In the genomic region with DNA sequence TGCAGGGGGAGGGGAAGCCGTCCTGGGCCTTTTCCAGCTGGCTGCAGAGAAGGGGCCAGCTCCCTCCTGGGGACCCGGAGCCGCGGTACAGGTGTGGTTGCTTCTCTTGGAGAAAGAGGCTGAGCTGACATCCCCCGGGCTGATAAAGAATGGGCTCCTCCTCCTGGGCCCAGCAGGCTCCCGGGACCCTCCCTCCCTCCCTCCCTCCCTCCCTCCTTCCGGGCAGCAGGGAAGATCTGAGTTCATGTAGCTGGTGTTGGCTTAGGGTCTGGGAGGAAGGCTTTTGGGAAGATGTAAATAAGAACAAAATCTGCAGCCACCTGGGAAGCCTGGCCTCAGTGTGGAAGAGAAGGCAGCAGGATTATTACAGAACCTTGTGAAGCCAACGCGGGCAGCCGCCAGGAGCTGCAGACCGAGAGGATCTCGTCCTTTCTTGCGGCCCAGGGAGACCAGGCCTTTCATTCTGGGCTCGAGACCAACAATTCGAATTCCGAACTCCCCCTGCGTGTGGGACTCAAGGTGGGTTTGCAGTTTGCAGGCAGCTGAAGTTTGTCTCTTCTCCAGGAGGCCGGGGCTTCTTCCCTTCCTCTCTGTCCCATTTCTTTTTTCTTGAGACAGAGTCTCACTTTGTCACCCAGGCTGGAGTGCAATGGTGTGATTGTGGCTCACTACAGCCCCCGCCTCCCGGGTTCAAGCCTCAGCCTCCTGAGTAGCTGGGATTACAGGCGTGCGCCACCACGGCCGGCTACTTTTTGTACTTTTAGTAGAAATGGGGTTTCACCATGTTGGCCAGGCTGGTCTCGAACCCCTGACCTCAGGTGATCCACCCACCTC, we compare ENCODE assay signal across 1 cellular context.
TF ChIP-seq lines count a peak whose summit lies in the region.

A gene with protein sequence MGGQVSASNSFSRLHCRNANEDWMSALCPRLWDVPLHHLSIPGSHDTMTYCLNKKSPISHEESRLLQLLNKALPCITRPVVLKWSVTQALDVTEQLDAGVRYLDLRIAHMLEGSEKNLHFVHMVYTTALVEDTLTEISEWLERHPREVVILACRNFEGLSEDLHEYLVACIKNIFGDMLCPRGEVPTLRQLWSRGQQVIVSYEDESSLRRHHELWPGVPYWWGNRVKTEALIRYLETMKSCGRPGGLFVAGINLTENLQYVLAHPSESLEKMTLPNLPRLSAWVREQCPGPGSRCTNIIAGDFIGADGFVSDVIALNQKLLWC (plus strand): TSS at position 216 of the 834 bp plus-strand sequence. CDS start 2,807 bp downstream, outside the sequence.

TF ChIP-seq in HEK293, 187 proteins besides CTCF, POLR2A, EP300 and RAD21 (continued from another document and continues in another):
- TF ChIP-seq GLIS1 (tag by site-specific recombination; IDR thresholded peaks at IDR 0.05) (peak; percentile 53; the same call in 1 of the 2 replicates), ZNF266 (tag by site-specific recombination; IDR thresholded peaks at IDR 0.05; ENCODE audit: low read depth) (no peak), ZNF785 (tag by site-specific recombination; IDR thresholded peaks at IDR 0.05) (no peak), TCF7L2 (IDR thresholded peaks at IDR 0.05; ENCODE audit: borderline replicate concordance, low read depth, low read length) (no peak), ZBTB20 (tag by site-specific recombination; IDR thresholded peaks at IDR 0.05) (peak; percentile 56; the same call in 1 of the 2 replicates), OSR2 (tag by site-specific recombination; IDR thresholded peaks at IDR 0.05) (no peak), SP3 (tag by site-specific recombination; IDR thresholded peaks at IDR 0.05) (no peak), ZNF214 (tag by site-specific recombination; IDR thresholded peaks at IDR 0.05; ENCODE audit: borderline replicate concordance) (no peak), ZNF354C (tag by site-specific recombination; IDR thresholded peaks at IDR 0.05; ENCODE audit: borderline replicate concordance, low read depth) (no peak), ZNF654 (tag by site-specific recombination; IDR thresholded peaks at IDR 0.05; ENCODE audit: low read depth) (no peak), ZNF521 (tag by site-specific recombination; IDR thresholded peaks at IDR 0.05) (no peak), ZXDB (tag by site-specific recombination; IDR thresholded peaks at IDR 0.05) (no peak), PRDM10 (tag by site-specific recombination; IDR thresholded peaks at IDR 0.05) (peak; percentile 84), KLF16 (tag by site-specific recombination; IDR thresholded peaks at IDR 0.05) (no peak), ZNF843 (tag by site-specific recombination; IDR thresholded peaks at IDR 0.05) (no peak), ZBTB17 (tag by site-specific recombination; IDR thresholded peaks at IDR 0.05) (peak; percentile 79), BCL11A (tag by site-specific recombination; IDR thresholded peaks at IDR 0.05; ENCODE audit: low read depth) (no peak), ZNF350 (tag by site-specific recombination; IDR thresholded peaks at IDR 0.05) (no peak), PRDM6 (tag by site-specific recombination; IDR thresholded peaks at IDR 0.05) (no peak), ZNF513 (tag by site-specific recombination; IDR thresholded peaks at IDR 0.05) (no peak), IKZF3 (tag by site-specific recombination; IDR thresholded peaks at IDR 0.05) (no peak; the same call in 1 of the 2 replicates), ZNF433 (tag by site-specific recombination; IDR thresholded peaks at IDR 0.05; ENCODE audit: low read depth) (no peak), ZNF48 (tag by site-specific recombination; IDR thresholded peaks at IDR 0.05) (no peak), ZEB2 (tag by site-specific recombination; IDR thresholded peaks at IDR 0.05) (no peak), GFI1B (tag by site-specific recombination; IDR thresholded peaks at IDR 0.05) (no peak), ZNF830 (tag by site-specific recombination; IDR thresholded peaks at IDR 0.05; ENCODE audit: low read depth) (no peak), ZNF677 (tag by site-specific recombination; IDR thresholded peaks at IDR 0.05) (no peak), ZNF514 (tag by site-specific recombination; IDR thresholded peaks at IDR 0.05) (no peak), ZNF302 (tag by site-specific recombination; IDR thresholded peaks at IDR 0.05; ENCODE audit: low read depth) (no peak), ZNF23 (tag by site-specific recombination; IDR thresholded peaks at IDR 0.05; ENCODE audit: borderline replicate concordance) (no peak), OVOL3 (tag by site-specific recombination; IDR thresholded peaks at IDR 0.05) (no peak), ZNF146 (tag by site-specific recombination; IDR thresholded peaks at IDR 0.05) (no peak), MEIS1 (CRISPR knock-in tag; IDR thresholded peaks at IDR 0.05; ENCODE audit: borderline replicate concordance) (no peak), ZNF10 (tag by site-specific recombination; IDR thresholded peaks at IDR 0.05) (no peak), ZNF148 (tag by site-specific recombination; IDR thresholded peaks at IDR 0.05; ENCODE audit: borderline replicate concordance) (no peak)
- TF ChIP-seq, protein P1, sequence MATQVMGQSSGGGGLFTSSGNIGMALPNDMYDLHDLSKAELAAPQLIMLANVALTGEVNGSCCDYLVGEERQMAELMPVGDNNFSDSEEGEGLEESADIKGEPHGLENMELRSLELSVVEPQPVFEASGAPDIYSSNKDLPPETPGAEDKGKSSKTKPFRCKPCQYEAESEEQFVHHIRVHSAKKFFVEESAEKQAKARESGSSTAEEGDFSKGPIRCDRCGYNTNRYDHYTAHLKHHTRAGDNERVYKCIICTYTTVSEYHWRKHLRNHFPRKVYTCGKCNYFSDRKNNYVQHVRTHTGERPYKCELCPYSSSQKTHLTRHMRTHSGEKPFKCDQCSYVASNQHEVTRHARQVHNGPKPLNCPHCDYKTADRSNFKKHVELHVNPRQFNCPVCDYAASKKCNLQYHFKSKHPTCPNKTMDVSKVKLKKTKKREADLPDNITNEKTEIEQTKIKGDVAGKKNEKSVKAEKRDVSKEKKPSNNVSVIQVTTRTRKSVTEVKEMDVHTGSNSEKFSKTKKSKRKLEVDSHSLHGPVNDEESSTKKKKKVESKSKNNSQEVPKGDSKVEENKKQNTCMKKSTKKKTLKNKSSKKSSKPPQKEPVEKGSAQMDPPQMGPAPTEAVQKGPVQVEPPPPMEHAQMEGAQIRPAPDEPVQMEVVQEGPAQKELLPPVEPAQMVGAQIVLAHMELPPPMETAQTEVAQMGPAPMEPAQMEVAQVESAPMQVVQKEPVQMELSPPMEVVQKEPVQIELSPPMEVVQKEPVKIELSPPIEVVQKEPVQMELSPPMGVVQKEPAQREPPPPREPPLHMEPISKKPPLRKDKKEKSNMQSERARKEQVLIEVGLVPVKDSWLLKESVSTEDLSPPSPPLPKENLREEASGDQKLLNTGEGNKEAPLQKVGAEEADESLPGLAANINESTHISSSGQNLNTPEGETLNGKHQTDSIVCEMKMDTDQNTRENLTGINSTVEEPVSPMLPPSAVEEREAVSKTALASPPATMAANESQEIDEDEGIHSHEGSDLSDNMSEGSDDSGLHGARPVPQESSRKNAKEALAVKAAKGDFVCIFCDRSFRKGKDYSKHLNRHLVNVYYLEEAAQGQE (tag by site-specific recombination; IDR thresholded peaks at IDR 0.05) = no peak
- TF ChIP-seq, protein P2, sequence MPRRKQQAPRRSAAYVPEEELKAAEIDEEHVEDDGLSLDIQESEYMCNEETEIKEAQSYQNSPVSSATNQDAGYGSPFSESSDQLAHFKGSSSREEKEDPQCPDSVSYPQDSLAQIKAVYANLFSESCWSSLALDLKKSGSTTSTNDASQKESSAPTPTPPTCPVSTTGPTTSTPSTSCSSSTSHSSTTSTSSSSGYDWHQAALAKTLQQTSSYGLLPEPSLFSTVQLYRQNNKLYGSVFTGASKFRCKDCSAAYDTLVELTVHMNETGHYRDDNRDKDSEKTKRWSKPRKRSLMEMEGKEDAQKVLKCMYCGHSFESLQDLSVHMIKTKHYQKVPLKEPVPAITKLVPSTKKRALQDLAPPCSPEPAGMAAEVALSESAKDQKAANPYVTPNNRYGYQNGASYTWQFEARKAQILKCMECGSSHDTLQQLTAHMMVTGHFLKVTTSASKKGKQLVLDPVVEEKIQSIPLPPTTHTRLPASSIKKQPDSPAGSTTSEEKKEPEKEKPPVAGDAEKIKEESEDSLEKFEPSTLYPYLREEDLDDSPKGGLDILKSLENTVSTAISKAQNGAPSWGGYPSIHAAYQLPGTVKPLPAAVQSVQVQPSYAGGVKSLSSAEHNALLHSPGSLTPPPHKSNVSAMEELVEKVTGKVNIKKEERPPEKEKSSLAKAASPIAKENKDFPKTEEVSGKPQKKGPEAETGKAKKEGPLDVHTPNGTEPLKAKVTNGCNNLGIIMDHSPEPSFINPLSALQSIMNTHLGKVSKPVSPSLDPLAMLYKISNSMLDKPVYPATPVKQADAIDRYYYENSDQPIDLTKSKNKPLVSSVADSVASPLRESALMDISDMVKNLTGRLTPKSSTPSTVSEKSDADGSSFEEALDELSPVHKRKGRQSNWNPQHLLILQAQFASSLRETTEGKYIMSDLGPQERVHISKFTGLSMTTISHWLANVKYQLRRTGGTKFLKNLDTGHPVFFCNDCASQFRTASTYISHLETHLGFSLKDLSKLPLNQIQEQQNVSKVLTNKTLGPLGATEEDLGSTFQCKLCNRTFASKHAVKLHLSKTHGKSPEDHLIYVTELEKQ (tag by site-specific recombination; IDR thresholded peaks at IDR 0.05; ENCODE audit: borderline replicate concordance) = no peak
- TF ChIP-seq, protein P3, sequence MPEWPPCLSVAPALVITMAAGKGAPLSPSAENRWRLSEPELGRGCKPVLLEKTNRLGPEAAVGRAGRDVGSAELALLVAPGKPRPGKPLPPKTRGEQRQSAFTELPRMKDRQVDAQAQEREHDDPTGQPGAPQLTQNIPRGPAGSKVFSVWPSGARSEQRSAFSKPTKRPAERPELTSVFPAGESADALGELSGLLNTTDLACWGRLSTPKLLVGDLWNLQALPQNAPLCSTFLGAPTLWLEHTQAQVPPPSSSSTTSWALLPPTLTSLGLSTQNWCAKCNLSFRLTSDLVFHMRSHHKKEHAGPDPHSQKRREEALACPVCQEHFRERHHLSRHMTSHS (tag by site-specific recombination; IDR thresholded peaks at IDR 0.05) = no peak
- TF ChIP-seq, protein P4, sequence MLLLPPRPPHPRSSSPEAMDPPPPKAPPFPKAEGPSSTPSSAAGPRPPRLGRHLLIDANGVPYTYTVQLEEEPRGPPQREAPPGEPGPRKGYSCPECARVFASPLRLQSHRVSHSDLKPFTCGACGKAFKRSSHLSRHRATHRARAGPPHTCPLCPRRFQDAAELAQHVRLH (tag by site-specific recombination; IDR thresholded peaks at IDR 0.05) = no peak
